Comparison of ENCODE assay signal across 8 cellular contexts in the genomic region with DNA sequence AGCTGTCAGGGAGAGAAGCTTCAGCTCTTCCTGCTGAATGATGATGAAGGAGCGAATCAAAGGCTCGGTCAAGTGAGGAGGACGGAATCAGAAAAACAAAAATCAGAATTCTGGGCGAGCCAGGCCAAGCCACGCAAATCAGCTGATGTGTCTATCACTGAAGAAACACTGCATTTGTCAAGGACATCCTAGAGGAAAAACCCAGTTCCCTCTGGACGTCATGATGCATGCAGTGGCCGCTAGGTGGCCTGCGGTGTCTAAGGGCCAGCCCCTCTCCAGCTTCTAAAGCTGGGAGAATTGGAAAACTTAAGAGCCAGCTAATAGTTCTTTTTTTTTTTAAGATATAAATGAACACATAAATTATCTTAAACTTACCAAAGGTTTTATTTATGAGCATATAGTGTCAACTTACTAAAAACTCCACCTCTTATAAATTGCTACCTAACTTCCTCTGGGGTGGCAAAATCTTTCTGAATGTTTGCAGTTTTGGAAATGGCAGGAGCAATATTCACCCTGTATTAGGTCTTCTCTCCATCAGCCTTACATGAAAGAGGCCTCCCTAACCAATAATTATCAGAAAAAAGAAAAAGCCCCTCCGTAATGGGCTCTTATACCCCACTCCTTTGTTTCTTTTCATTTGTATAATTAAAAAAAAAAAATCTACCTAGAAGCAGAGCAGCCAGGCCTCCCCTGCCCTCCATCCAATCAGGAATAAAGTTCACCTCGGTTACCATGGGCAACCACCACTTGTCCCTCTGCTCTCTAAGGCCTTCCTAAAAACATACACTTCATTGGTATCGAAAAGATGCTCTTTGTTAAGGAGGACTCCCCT.
DNase-seq lines count a peak whose midpoint lies in the region; ATAC-seq, FAIRE-seq and TF ChIP-seq lines count a peak whose summit lies in the region.

No MANE protein-coding gene starts in this region.

- H3K9me3 ChIP-seq in DOHH2 (ENCODE audit: control insufficient read depth, insufficient read depth, low read length) (no peaks in the 10 kb centered on the region), mucosa of descending colon (peaks cover 4% of the 10 kb centered on the region)

- H3K4me3 ChIP-seq in DOHH2 (ENCODE audit: low read length) (no peak overlapping the region), mucosa of descending colon (no peak overlapping the region)

- ATAC-seq in HG02642 (IDR thresholded peaks at IDR 0.05; ENCODE audit: poor library complexity, unreplicated experiment) (peak; percentile 60), mucosa of descending colon (peak; percentile 66)
- no peak for ATAC-seq in stimulated activated naive CD8-positive, alpha-beta T cell treated with anti-CD3 and anti-CD28 coated beads, Interleukin-15, amount 100 ng/mL, for 72 hours

- H3K4me1 Mint-ChIP-seq in T-helper 2 cell treated with Interferon-gamma antibody and Interleukin-4, amounts not matched to agents 5 μg/mL and 100 μg/mL, for 36 hours (ENCODE audit: low read depth) = peaks cover 3% of the 10 kb centered on the region
- no peaks in the 10 kb centered on the region for H3K4me1 Mint-ChIP-seq in stimulated activated naive CD8-positive, alpha-beta T cell treated with anti-CD3 and anti-CD28 coated beads, Interleukin-15, amount 100 ng/mL, for 72 hours

- H3K4me2 ChIP-seq in DOHH2 (ENCODE audit: low read length) = no peak overlapping the region

- no peak overlapping the region for H3K4me3 Mint-ChIP-seq in T-helper 2 cell treated with Interferon-gamma antibody and Interleukin-4, amounts not matched to agents 5 μg/mL and 100 μg/mL, for 36 hours
- no peak overlapping the region for H3K4me3 Mint-ChIP-seq in stimulated activated naive CD8-positive, alpha-beta T cell treated with anti-CD3 and anti-CD28 coated beads, Interleukin-15, amount 100 ng/mL, for 72 hours

- H3K9me2 ChIP-seq in DOHH2 (replicated peaks; ENCODE audit: control insufficient read depth, low read length) = no peaks in the 10 kb centered on the region

- peak; percentile 72 for DNase-seq in OCI-M1 (lab: John Stamatoyannopoulos, UW)
- peak; percentile 2 for DNase-seq in epithelial cell of prostate (ENCODE audit: low read depth, low spot score)
- peak in 2 of 3 donors; percentile 58 to 64 for DNase-seq in mucosa of descending colon
- no peak for DNase-seq in T-helper 2 cell treated with Interferon-gamma antibody and Interleukin-4, amounts not matched to agents 5 μg/mL and 100 μg/mL, for 36 hours (ENCODE audit: low spot score)
- no peak for DNase-seq in stimulated activated naive CD8-positive, alpha-beta T cell treated with anti-CD3 and anti-CD28 coated beads, Interleukin-15, amount 100 ng/mL, for 72 hours
- DNase-seq in GM12892 (ENCODE audit: insufficient read length) = no peak

- no peaks in the 10 kb centered on the region for H3F3A ChIP-seq in DOHH2 (ENCODE audit: control insufficient read depth, insufficient read depth)

- peaks cover 6% of the 10 kb centered on the region for H3K27me3 Mint-ChIP-seq in T-helper 2 cell treated with Interferon-gamma antibody and Interleukin-4, amounts not matched to agents 5 μg/mL and 100 μg/mL, for 36 hours (ENCODE audit: low read depth)
- no peaks in the 10 kb centered on the region for H3K27me3 Mint-ChIP-seq in stimulated activated naive CD8-positive, alpha-beta T cell treated with anti-CD3 and anti-CD28 coated beads, Interleukin-15, amount 100 ng/mL, for 72 hours

- no peaks in the 10 kb centered on the region for H3K79me2 ChIP-seq in DOHH2 (ENCODE audit: control insufficient read depth, low read length)

- H3K27ac ChIP-seq in DOHH2 (ENCODE audit: low read depth, low read length) (no peak overlapping the region), epithelial cell of prostate (no peak overlapping the region)

- H3K36me3 ChIP-seq in DOHH2 (ENCODE audit: control insufficient read depth, low read length) (no peaks in the 10 kb centered on the region), mucosa of descending colon (ENCODE audit: low read depth) (no peaks in the 10 kb centered on the region)

- no peaks in the 10 kb centered on the region for H4K20me1 ChIP-seq in DOHH2 (ENCODE audit: control insufficient read depth, insufficient read depth, low read depth, low read length)

- peak; percentile 88 for TF ChIP-seq CTCF in DOHH2 (IDR thresholded peaks at IDR 0.05; ENCODE audit: low read depth, low read length, poor library complexity, severe bottlenecking)
- peak; percentile 60 for TF ChIP-seq CTCF in mucosa of descending colon (IDR thresholded peaks at IDR 0.05)

- FAIRE-seq in GM12892 (lab: Jason Lieb, UNC) = no peak

- peaks cover 18% of the 10 kb centered on the region for H3K9me3 Mint-ChIP-seq in T-helper 2 cell treated with Interferon-gamma antibody and Interleukin-4, amounts not matched to agents 5 μg/mL and 100 μg/mL, for 36 hours
- H3K9me3 Mint-ChIP-seq in stimulated activated naive CD8-positive, alpha-beta T cell treated with anti-CD3 and anti-CD28 coated beads, Interleukin-15, amount 100 ng/mL, for 72 hours = peaks cover 24 to 44% of the 10 kb centered on the region in 2 donors

- no peaks in the 10 kb centered on the region for H3K36me3 Mint-ChIP-seq in T-helper 2 cell treated with Interferon-gamma antibody and Interleukin-4, amounts not matched to agents 5 μg/mL and 100 μg/mL, for 36 hours (ENCODE audit: low read depth)

- H3K4me1 ChIP-seq in DOHH2 (ENCODE audit: control insufficient read depth, low read length) (no peaks in the 10 kb centered on the region), mucosa of descending colon (ENCODE audit: low read depth) (no peaks in the 10 kb centered on the region)

- TF ChIP-seq POLR2A in GM12892 (IDR thresholded peaks at IDR 0.05; ENCODE audit: low read depth, low read length) = no peak

- H3K27me3 ChIP-seq in DOHH2 (ENCODE audit: control insufficient read depth, low read length) = no peaks in the 10 kb centered on the region

- no peak overlapping the region for H3K27ac Mint-ChIP-seq in T-helper 2 cell treated with Interferon-gamma antibody and Interleukin-4, amounts not matched to agents 5 μg/mL and 100 μg/mL, for 36 hours
- H3K27ac Mint-ChIP-seq in stimulated activated naive CD8-positive, alpha-beta T cell treated with anti-CD3 and anti-CD28 coated beads, Interleukin-15, amount 100 ng/mL, for 72 hours = peak overlapping the region in 1 of 2 donors; percentile 60

- intact Hi-C loops in mucosa of descending colon (cut with DNase I, micrococcal nuclease) = no loop called here

Comparison
In these comparisons a context has a peak if more than half of its experiments do, and no peak if none do; other contexts are left out.
1. DNase-seq: peak in OCI-M1 (single experiment), epithelial cell of prostate (single experiment) and mucosa of descending colon (2 of 3); none in T-helper 2 cell treated with Interferon-gamma antibody and Interleukin-4, amounts not matched to agents 5 μg/mL and 100 μg/mL, for 36 hours (single experiment), stimulated activated naive CD8-positive, alpha-beta T cell treated with anti-CD3 and anti-CD28 coated beads, Interleukin-15, amount 100 ng/mL, for 72 hours (0 of 2) and GM12892 (single experiment).